Comparison of ENCODE assay signal across 15 cellular contexts in the genomic region with DNA sequence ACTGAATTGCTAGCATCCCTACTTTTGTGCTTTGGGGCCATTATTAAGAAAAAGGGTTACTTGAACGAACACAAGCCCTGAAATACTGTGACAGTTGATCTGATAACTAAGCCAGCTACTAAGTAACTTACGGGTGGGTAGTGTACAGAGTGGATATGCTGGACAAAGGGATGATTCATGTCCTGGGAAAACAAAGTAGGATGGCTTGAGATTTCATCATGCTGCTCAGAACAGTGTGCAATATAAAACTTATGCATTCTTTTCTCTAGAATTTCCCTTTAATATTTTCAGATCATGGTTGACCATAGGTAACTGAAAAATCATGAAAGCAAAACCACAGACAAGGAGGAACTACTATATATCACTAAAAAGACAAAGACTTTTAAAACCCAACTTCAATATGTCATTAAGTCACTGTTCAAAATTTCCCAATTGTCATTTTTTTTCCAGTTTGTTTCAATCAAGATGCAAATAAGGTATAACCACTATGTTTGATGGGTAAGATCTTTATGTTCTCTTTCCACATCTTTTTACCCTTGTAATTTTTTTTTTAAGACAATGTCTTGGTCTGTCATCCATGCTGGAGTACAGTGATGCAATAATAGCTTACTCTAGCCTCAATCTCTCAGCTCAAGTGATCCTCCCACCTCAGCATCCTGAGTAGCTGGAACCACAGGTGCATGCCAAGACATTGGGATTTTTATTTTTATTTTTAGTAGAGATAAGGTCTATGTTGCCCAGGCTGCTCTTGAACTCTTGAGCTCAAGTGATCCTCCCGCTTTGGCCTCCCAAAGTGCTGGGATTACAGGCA.
DNase-seq lines count a peak whose midpoint lies in the region; ATAC-seq and TF ChIP-seq lines count a peak whose summit lies in the region.
"Had no signal": no experiment of that assay in that cellular context is flagged by ENCODE, and none has a peak within 500 bp of the region (broad histone marks: within the 10 kb centered on the region; RNA-seq: fewer than 3 reads in every experiment).

No MANE protein-coding gene starts in this region.

- no peaks in the 10 kb centered on the region for H3K27me3 ChIP-seq in SJSA1 (replicated peaks)
- H3K27me3 ChIP-seq: tibial nerve had no signal

- peak overlapping the region; percentile 73 for H3K27ac ChIP-seq in SJSA1
- H3K27ac ChIP-seq: tibial nerve had no signal

- no peak overlapping the region for H3K27ac Mint-ChIP-seq in stimulated activated naive B cell treated with anti-CD40 and anti-IgM and Interleukin-4, amounts not matched to agents 10 μg/mL and 1 μg/mL and 100 μg/mL, for 72 hours
- H3K27ac Mint-ChIP-seq: activated naive CD8-positive, alpha-beta T cell treated with anti-CD3 and anti-CD28 coated beads, Interleukin-2, amount 10 ng/mL, durations not matched to agents 7 days and 5 days had no signal

- H3K9me3 Mint-ChIP-seq in stimulated activated naive B cell treated with anti-CD40 and anti-IgM and Interleukin-4, amounts not matched to agents 10 μg/mL and 1 μg/mL and 100 μg/mL, for 72 hours = peaks cover 2 to 3% of the 10 kb centered on the region in 2 donors
- H3K9me3 Mint-ChIP-seq: activated naive CD8-positive, alpha-beta T cell treated with anti-CD3 and anti-CD28 coated beads, Interleukin-2, amount 10 ng/mL, durations not matched to agents 7 days and 5 days had no signal

- TF ChIP-seq CTCF in fibroblast of the aortic adventitia (IDR thresholded peaks at IDR 0.05; ENCODE audit: insufficient read depth, low read length) = no peak

- no peaks in the 10 kb centered on the region for H3K9me3 ChIP-seq in SJSA1 (replicated peaks)
- H3K9me3 ChIP-seq: tibial nerve had no signal

- no peak overlapping the region for H3K4me3 ChIP-seq in SJSA1
- no peak overlapping the region for H3K4me3 ChIP-seq in fibroblast of the aortic adventitia (ENCODE audit: low read depth, low read length)
- H3K4me3 ChIP-seq: tibial nerve had no signal

- H3K4me1 ChIP-seq in SJSA1 (replicated peaks) = peaks cover 19% of the 10 kb centered on the region
- H3K4me1 ChIP-seq: tibial nerve had no signal

- H3K4me1 Mint-ChIP-seq in stimulated activated naive B cell treated with anti-CD40 and anti-IgM and Interleukin-4, amounts not matched to agents 10 μg/mL and 1 μg/mL and 100 μg/mL, for 72 hours = peaks cover 3 to 17% of the 10 kb centered on the region in 2 donors
- H3K4me1 Mint-ChIP-seq: activated naive CD8-positive, alpha-beta T cell treated with anti-CD3 and anti-CD28 coated beads, Interleukin-2, amount 10 ng/mL, durations not matched to agents 7 days and 5 days; naive B cell had no signal

- ATAC-seq in stimulated activated naive B cell treated with anti-CD40 and anti-IgM and Interleukin-4, amounts not matched to agents 10 μg/mL and 1 μg/mL and 100 μg/mL, for 72 hours (replicated peaks) = peak; percentile 63 to 72
- ATAC-seq in HG02938 (IDR thresholded peaks at IDR 0.05; ENCODE audit: unreplicated experiment) (no peak), GM21723 (IDR thresholded peaks at IDR 0.05; ENCODE audit: unreplicated experiment) (no peak)

- H3K4me3 Mint-ChIP-seq in stimulated activated naive B cell treated with anti-CD40 and anti-IgM and Interleukin-4, amounts not matched to agents 10 μg/mL and 1 μg/mL and 100 μg/mL, for 72 hours = no peak overlapping the region
- H3K4me3 Mint-ChIP-seq: activated naive CD8-positive, alpha-beta T cell treated with anti-CD3 and anti-CD28 coated beads, Interleukin-2, amount 10 ng/mL, durations not matched to agents 7 days and 5 days; naive B cell had no signal

- H3K27me3 Mint-ChIP-seq in stimulated activated naive B cell treated with anti-CD40 and anti-IgM and Interleukin-4, amounts not matched to agents 10 μg/mL and 1 μg/mL and 100 μg/mL, for 72 hours = no peaks in the 10 kb centered on the region
- H3K27me3 Mint-ChIP-seq: activated naive CD8-positive, alpha-beta T cell treated with anti-CD3 and anti-CD28 coated beads, Interleukin-2, amount 10 ng/mL, durations not matched to agents 7 days and 5 days; naive B cell had no signal

- peaks cover 8 to 14% of the 10 kb centered on the region in 2 donors for H3K36me3 Mint-ChIP-seq in stimulated activated naive B cell treated with anti-CD40 and anti-IgM and Interleukin-4, amounts not matched to agents 10 μg/mL and 1 μg/mL and 100 μg/mL, for 72 hours

- H3K36me3 ChIP-seq in SJSA1 = no peaks in the 10 kb centered on the region; the same call in 1 of the 2 replicates

- peak; percentile 5 for DNase-seq in NCI-H146 (lab: John Stamatoyannopoulos, UW)
- no peak for DNase-seq in NCI-H146 treated with DMSO at 0.1 percent for 48 hours (lab: John Stamatoyannopoulos, UW; ENCODE audit: unreplicated experiment)
- DNase-seq in SJSA1 (ENCODE audit: low read depth in 1 of 2, low spot score in 2 of 2) = peak in 1 of 2 experiments; percentile 37
- DNase-seq in fibroblast of the aortic adventitia (ENCODE audit: low read depth) = peak; percentile 98
- DNase-seq in stimulated activated naive B cell treated with anti-CD40 and anti-IgM and Interleukin-4, amounts not matched to agents 10 μg/mL and 1 μg/mL and 100 μg/mL, for 72 hours = no peak
- DNase-seq in NCI-H345 treated with DMSO at 0.1 percent for 48 hours (lab: John Stamatoyannopoulos, UW; ENCODE audit: unreplicated experiment) = no peak
- DNase-seq: activated CD4-positive, alpha-beta T cell treated with anti-CD3 and anti-CD28 coated beads for 4 hours; activated naive CD8-positive, alpha-beta T cell treated with anti-CD3 and anti-CD28 coated beads, Interleukin-2, amount 10 ng/mL, durations not matched to agents 7 days and 5 days; naive B cell; NCI-H1092 treated with DMSO at 0.1 percent for 48 hours; RPMI8226; stimulated activated CD4-positive, alpha-beta T cell treated with anti-CD3 and anti-CD28 coated beads, Interleukin-4, amount 100 ng/mL, for 24 hours had no signal

Comparison
In these comparisons a context has a peak if more than half of its experiments do, and no peak if none do; other contexts are left out.
1. DNase-seq: peak in NCI-H146 (single experiment) and fibroblast of the aortic adventitia (single experiment); none in NCI-H146 treated with DMSO at 0.1 percent for 48 hours (single experiment), stimulated activated naive B cell treated with anti-CD40 and anti-IgM and Interleukin-4, amounts not matched to agents 10 μg/mL and 1 μg/mL and 100 μg/mL, for 72 hours (single experiment) and NCI-H345 treated with DMSO at 0.1 percent for 48 hours (single experiment).
2. ATAC-seq: peak in stimulated activated naive B cell treated with anti-CD40 and anti-IgM and Interleukin-4, amounts not matched to agents 10 μg/mL and 1 μg/mL and 100 μg/mL, for 72 hours (2 of 2); none in HG02938 (single experiment) and GM21723 (single experiment).